Comparison of ENCODE assay signal across 27 cellular contexts in the genomic region with DNA sequence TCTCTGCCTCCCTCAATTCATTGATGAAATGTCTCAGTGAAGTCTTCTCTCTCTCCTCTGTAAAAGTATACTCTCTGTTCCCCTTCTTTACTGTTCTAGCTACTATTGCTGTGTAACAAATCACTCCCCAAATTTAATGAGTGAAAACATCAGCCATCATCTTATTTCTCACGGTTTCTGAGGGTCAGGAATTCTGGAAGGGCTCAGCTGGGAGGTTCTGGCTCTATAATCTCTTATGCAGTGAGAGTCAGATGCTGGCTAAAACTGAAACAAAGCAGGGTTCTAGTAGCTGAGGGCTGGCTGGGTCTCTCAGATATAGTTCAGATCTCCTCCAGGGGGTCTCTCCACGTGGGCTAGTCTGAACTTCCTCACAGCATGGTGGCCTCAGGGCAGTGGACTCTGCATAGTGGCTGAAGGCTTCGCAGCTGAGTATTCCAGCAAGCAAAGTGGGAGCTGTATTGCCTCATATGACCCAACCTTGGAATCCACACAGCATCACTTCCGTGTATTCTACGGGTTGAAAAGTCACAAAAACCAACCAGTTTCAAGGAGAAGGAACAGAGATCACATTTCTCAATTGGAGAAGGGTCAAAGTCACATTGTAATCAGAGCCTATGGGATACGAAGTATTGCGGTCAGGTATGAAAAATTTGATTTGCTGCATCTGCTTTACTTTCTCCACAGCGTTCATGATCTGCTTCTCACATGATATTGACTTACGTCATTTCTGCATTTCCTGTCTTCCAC.
"Had no signal": no experiment of that assay in that cellular context is flagged by ENCODE, and none has a peak within 500 bp of the region (broad histone marks: within the 10 kb centered on the region; RNA-seq: fewer than 3 reads in every experiment).

No MANE protein-coding gene starts in this region.

- H3K4me3 ChIP-seq: ascending aorta, MG63, SK-N-MC had no signal

- H3K4me1 ChIP-seq: ascending aorta had no signal

- H3K27ac ChIP-seq: ascending aorta, SK-N-MC had no signal

- H3K9me3 ChIP-seq: ascending aorta, MG63 had no signal

- ATAC-seq: activated CD8-positive, alpha-beta T cell treated with anti-CD3 and anti-CD28 coated beads for 36 hours; activated T-cell treated with anti-CD3 and anti-CD28 coated beads, Interleukin-2, amount 50 U/mL, for 72 hours; activated T-helper 17 cell treated with anti-CD3 and anti-CD28 coated beads, Interleukin-2, amount 50 U/mL, for 72 hours had no signal

- H3K27me3 ChIP-seq: ascending aorta, MG63 had no signal

- H3K36me3 ChIP-seq: ascending aorta, MG63 had no signal

- DNase-seq: activated CD4-positive, alpha-beta T cell treated with anti-CD3 and anti-CD28 coated beads, Interleukin-2, amount 10 ng/mL, durations not matched to agents 24 days and 14 days; activated CD4-positive, alpha-beta T cell treated with anti-CD3 and anti-CD28 coated beads, Interleukin-2, amount 50 U/mL, for 4 hours; activated CD8-positive, alpha-beta T cell treated with anti-CD3 and anti-CD28 coated beads for 36 hours; activated effector memory CD4-positive, alpha-beta T cell treated with anti-CD3 and anti-CD28 coated beads, Interleukin-2, amount 50 U/mL, for 16 hours; activated naive CD4-positive, alpha-beta T cell; activated naive CD4-positive, alpha-beta T cell treated with anti-CD3 and anti-CD28 coated beads, Interleukin-2, amount 50 U/mL, for 16 hours; activated naive CD8-positive, alpha-beta T cell treated with anti-CD3 and anti-CD28 coated beads for 36 hours; activated T-cell treated with anti-CD3 and anti-CD28 coated beads, Interleukin-2, amount 50 U/mL, for 1 hour; activated T-cell treated with anti-CD3 and anti-CD28 coated beads, Interleukin-2, amount 50 U/mL, for 72 hours; amygdala; Kasumi-1; KG1; MG63; NCI-H1048; NCI-H1105 treated with DMSO at 0.1 percent for 48 hours; NCI-H1436; NCI-H1694; NCI-H1930; NCI-H345; NCI-H524 treated with DMSO at 0.1 percent for 48 hours; NK-92 treated with Interleukin-12 subunit alpha and Interleukin-12 subunit beta, amount 100 ng/mL, for 24 hours; OCI-M1; Right ventricle myocardium superior; T1000 had no signal
